35 cellular contexts compared by ENCODE assay signal in the genomic region with DNA sequence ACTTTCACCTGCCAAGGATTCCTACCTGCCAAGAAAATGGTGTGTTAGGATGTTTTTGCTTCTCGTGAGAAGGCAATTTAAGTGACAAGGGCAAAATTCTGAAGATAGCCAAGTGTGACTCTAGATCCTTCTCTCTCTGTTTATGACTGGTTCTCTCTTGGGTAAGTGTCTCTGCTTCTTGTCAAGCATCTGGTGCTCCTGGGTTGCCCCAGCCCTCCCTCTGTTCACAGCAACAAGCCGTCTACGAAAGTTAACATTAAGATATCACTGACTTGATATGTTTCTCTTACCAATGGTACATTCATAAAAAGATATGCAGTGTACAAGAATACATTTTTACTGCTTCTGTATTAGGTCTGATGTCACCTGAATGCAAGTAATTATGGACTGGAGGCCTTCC. TPM values are rescaled to one million over a fixed set of nuclear protein-coding genes. Genes with fewer than 3 reads are reported as not detected.
"Had no signal": no experiment of that assay in that cellular context is flagged by ENCODE, and none has a peak within 500 bp of the region (broad histone marks: within the 10 kb centered on the region; RNA-seq: fewer than 3 reads in every experiment).

No MANE protein-coding gene starts in this region.

- H3K36me3 ChIP-seq: adrenal gland, breast epithelium had no signal

- H3K4me3 Mint-ChIP-seq: activated CD4-positive, alpha-beta memory T cell treated with anti-CD3 and anti-CD28 coated beads for 36 hours; activated CD4-positive, alpha-beta T cell treated with anti-CD3 and anti-CD28 coated beads for 36 hours; activated CD4-positive, alpha-beta T cell treated with anti-CD3 and anti-CD28 coated beads, Interleukin-2, amount 10 ng/mL, durations not matched to agents 24 days and 14 days; activated CD8-positive, alpha-beta memory T cell treated with anti-CD3 and anti-CD28 coated beads, Interleukin-2, amount 10 ng/mL, durations not matched to agents 7 days and 5 days; activated CD8-positive, alpha-beta T cell treated with anti-CD3 and anti-CD28 coated beads, Interleukin-2, amount 10 ng/mL, durations not matched to agents 7 days and 5 days; activated naive CD4-positive, alpha-beta T cell treated with anti-CD3 and anti-CD28 coated beads for 36 hours; activated naive CD4-positive, alpha-beta T cell treated with anti-CD3 and anti-CD28 coated beads, Interleukin-2, amount 50 U/mL, for 24 hours; activated naive CD8-positive, alpha-beta T cell treated with anti-CD3 and anti-CD28 coated beads for 36 hours; activated naive CD8-positive, alpha-beta T cell treated with anti-CD3 and anti-CD28 coated beads, Interleukin-2, amount 50 U/mL, for 24 hours; activated T-helper 1 cell treated with anti-CD3 and anti-CD28 coated beads, Interleukin-12 subunit alpha, Interleukin-12 subunit beta, Interleukin-2, Interleukin-4 antibody, amounts not matched to agents 30 ng/mL and 10 ng/mL and 1 ng/mL, durations not matched to agents 14 hours and 24 hours and 36 hours; brain; central memory CD8-positive, alpha-beta T cell; dendritic cell treated with granulocyte-macrophage colony-stimulating factor and Interleukin-4, amounts not matched to agents 40 ng/mL and 50 ng/mL, for 4 days; endodermal cell; T-helper 17 cell; T-helper 2 cell treated with Interferon-gamma antibody and Interleukin-4, amounts not matched to agents 5 μg/mL and 100 μg/mL, for 36 hours had no signal

- DNase-seq: activated CD4-positive, alpha-beta memory T cell treated with anti-CD3 and anti-CD28 coated beads for 36 hours; activated CD4-positive, alpha-beta T cell treated with anti-CD3 and anti-CD28 coated beads for 36 hours; activated CD4-positive, alpha-beta T cell treated with anti-CD3 and anti-CD28 coated beads, Interleukin-2, amount 10 ng/mL, durations not matched to agents 24 days and 14 days; activated CD4-positive, CD25-positive, alpha-beta regulatory T cell; activated CD4-positive, CD25-positive, alpha-beta regulatory T cell treated with anti-CD3 and anti-CD28 coated beads, Interleukin-2, amount 50 U/mL, for 72 hours; activated CD8-positive, alpha-beta memory T cell treated with anti-CD3 and anti-CD28 coated beads, Interleukin-2, amount 10 ng/mL, durations not matched to agents 7 days and 5 days; activated CD8-positive, alpha-beta memory T cell treated with anti-CD3 and anti-CD28 coated beads, Interleukin-2, amount 50 U/mL, for 4 hours; activated CD8-positive, alpha-beta T cell treated with anti-CD3 and anti-CD28 coated beads, Interleukin-2, amount 10 ng/mL, durations not matched to agents 7 days and 5 days; activated effector memory CD4-positive, alpha-beta T cell treated with anti-CD3 and anti-CD28 coated beads, Interleukin-2, amount 50 U/mL, for 16 hours; activated naive CD4-positive, alpha-beta T cell treated with anti-CD3 and anti-CD28 coated beads for 36 hours; activated naive CD8-positive, alpha-beta T cell treated with anti-CD3 and anti-CD28 coated beads for 36 hours; activated naive CD8-positive, alpha-beta T cell treated with anti-CD3 and anti-CD28 coated beads, Interleukin-2, amount 50 U/mL, for 24 hours; activated T-cell treated with anti-CD3 and anti-CD28 coated beads, Interleukin-2, amount 50 U/mL, for 1 hour; activated T-cell treated with anti-CD3 and anti-CD28 coated beads, Interleukin-2, amount 50 U/mL, for 48 hours; adrenal gland; amygdala; aorta; dorsolateral prefrontal cortex; effector memory CD4-positive, alpha-beta T cell; endodermal cell; foreskin fibroblast; T-helper 1 cell; T-helper 17 cell; T1000 had no signal

- H3K4me3 ChIP-seq: adrenal gland, breast epithelium, coronary artery, dorsolateral prefrontal cortex had no signal

- H3K9me3 Mint-ChIP-seq: activated naive CD4-positive, alpha-beta T cell treated with anti-CD3 and anti-CD28 coated beads, Interleukin-2, amount 50 U/mL, for 24 hours; T-helper 2 cell treated with Interferon-gamma antibody and Interleukin-4, amounts not matched to agents 5 μg/mL and 100 μg/mL, for 36 hours had no signal

- H3K27ac ChIP-seq: adrenal gland, breast epithelium, coronary artery, dorsolateral prefrontal cortex had no signal

- H3K36me3 Mint-ChIP-seq: activated CD4-positive, alpha-beta memory T cell treated with anti-CD3 and anti-CD28 coated beads for 36 hours; activated CD8-positive, alpha-beta memory T cell treated with anti-CD3 and anti-CD28 coated beads, Interleukin-2, amount 10 ng/mL, durations not matched to agents 7 days and 5 days; activated naive CD4-positive, alpha-beta T cell treated with anti-CD3 and anti-CD28 coated beads, Interleukin-2, amount 50 U/mL, for 24 hours; activated naive CD8-positive, alpha-beta T cell treated with anti-CD3 and anti-CD28 coated beads for 36 hours; brain had no signal

- ATAC-seq: activated CD4-positive, alpha-beta T cell treated with anti-CD3 and anti-CD28 coated beads for 36 hours; activated CD8-positive, alpha-beta memory T cell treated with anti-CD3 and anti-CD28 coated beads, Interleukin-2, amount 10 ng/mL, durations not matched to agents 7 days and 5 days; activated CD8-positive, alpha-beta T cell treated with anti-CD3 and anti-CD28 coated beads, Interleukin-2, amount 10 ng/mL, durations not matched to agents 7 days and 5 days; activated naive CD8-positive, alpha-beta T cell treated with anti-CD3 and anti-CD28 coated beads, Interleukin-2, amount 50 U/mL, for 24 hours; esophagus mucosa; T-helper 17 cell had no signal

- H3K27ac Mint-ChIP-seq: activated CD4-positive, alpha-beta memory T cell treated with anti-CD3 and anti-CD28 coated beads for 36 hours; activated CD4-positive, alpha-beta T cell treated with anti-CD3 and anti-CD28 coated beads for 36 hours; activated CD4-positive, alpha-beta T cell treated with anti-CD3 and anti-CD28 coated beads, Interleukin-2, amount 10 ng/mL, durations not matched to agents 24 days and 14 days; activated CD8-positive, alpha-beta memory T cell treated with anti-CD3 and anti-CD28 coated beads, Interleukin-2, amount 10 ng/mL, durations not matched to agents 7 days and 5 days; activated CD8-positive, alpha-beta T cell treated with anti-CD3 and anti-CD28 coated beads, Interleukin-2, amount 10 ng/mL, durations not matched to agents 7 days and 5 days; activated naive CD4-positive, alpha-beta T cell treated with anti-CD3 and anti-CD28 coated beads for 36 hours; activated naive CD4-positive, alpha-beta T cell treated with anti-CD3 and anti-CD28 coated beads, Interleukin-2, amount 50 U/mL, for 24 hours; activated naive CD8-positive, alpha-beta T cell treated with anti-CD3 and anti-CD28 coated beads for 36 hours; activated naive CD8-positive, alpha-beta T cell treated with anti-CD3 and anti-CD28 coated beads, Interleukin-2, amount 50 U/mL, for 24 hours; activated T-helper 1 cell treated with anti-CD3 and anti-CD28 coated beads, Interleukin-12 subunit alpha, Interleukin-12 subunit beta, Interleukin-2, Interleukin-4 antibody, amounts not matched to agents 30 ng/mL and 10 ng/mL and 1 ng/mL, durations not matched to agents 14 hours and 24 hours and 36 hours; activated T-helper 2 cell treated with anti-CD3 and anti-CD28 coated beads, Interferon-gamma antibody, Interleukin-2, Interleukin-4, amounts not matched to agents 10 μg/mL and 5 μg/mL and 100 μg/mL, durations not matched to agents 14 hours and 24 hours and 36 hours; brain; dendritic cell treated with granulocyte-macrophage colony-stimulating factor and Interleukin-4, amounts not matched to agents 40 ng/mL and 50 ng/mL, for 4 days; endodermal cell; T-helper 17 cell; T-helper 2 cell treated with Interferon-gamma antibody and Interleukin-4, amounts not matched to agents 5 μg/mL and 100 μg/mL, for 36 hours had no signal

- H3K4me1 Mint-ChIP-seq: activated CD4-positive, alpha-beta T cell treated with anti-CD3 and anti-CD28 coated beads for 36 hours; activated CD4-positive, alpha-beta T cell treated with anti-CD3 and anti-CD28 coated beads, Interleukin-2, amount 10 ng/mL, durations not matched to agents 24 days and 14 days; activated CD8-positive, alpha-beta memory T cell treated with anti-CD3 and anti-CD28 coated beads, Interleukin-2, amount 10 ng/mL, durations not matched to agents 7 days and 5 days; activated naive CD4-positive, alpha-beta T cell treated with anti-CD3 and anti-CD28 coated beads, Interleukin-2, amount 50 U/mL, for 24 hours; activated naive CD8-positive, alpha-beta T cell treated with anti-CD3 and anti-CD28 coated beads for 36 hours; activated naive CD8-positive, alpha-beta T cell treated with anti-CD3 and anti-CD28 coated beads, Interleukin-2, amount 50 U/mL, for 24 hours; brain; central memory CD8-positive, alpha-beta T cell; T-helper 17 cell had no signal

- H3K4me1 ChIP-seq: breast epithelium had no signal

- H3K27me3 Mint-ChIP-seq: dendritic cell treated with granulocyte-macrophage colony-stimulating factor and Interleukin-4, amounts not matched to agents 40 ng/mL and 50 ng/mL, for 4 days; T-helper 17 cell had no signal

- H3K27me3 ChIP-seq: adrenal gland, breast epithelium had no signal

- H3K9me3 ChIP-seq: adrenal gland had no signal

RNA-seq across cellular contexts. Expression of gene PROX1, which starts 55.4 kb away (rescaled TPM):
- total RNA-seq: activated CD4-positive, alpha-beta T cell treated with anti-CD3 and anti-CD28 coated beads, Interleukin-2, amount 10 ng/mL, durations not matched to agents 24 days and 14 days; activated CD8-positive, alpha-beta memory T cell treated with anti-CD3 and anti-CD28 coated beads for 36 hours; activated CD8-positive, alpha-beta memory T cell treated with anti-CD3 and anti-CD28 coated beads, Interleukin-2, amount 10 ng/mL, durations not matched to agents 7 days and 5 days; activated CD8-positive, alpha-beta T cell treated with anti-CD3 and anti-CD28 coated beads, Interleukin-2, amount 10 ng/mL, durations not matched to agents 7 days and 5 days; activated naive CD8-positive, alpha-beta T cell treated with anti-CD3 and anti-CD28 coated beads for 36 hours; activated T-helper 1 cell treated with anti-CD3 and anti-CD28 coated beads, Interleukin-12 subunit alpha, Interleukin-12 subunit beta, Interleukin-2, Interleukin-4 antibody, amounts not matched to agents 30 ng/mL and 10 ng/mL and 1 ng/mL, durations not matched to agents 14 hours and 24 hours and 36 hours; activated T-helper 2 cell treated with anti-CD3 and anti-CD28 coated beads, Interferon-gamma antibody, Interleukin-2, Interleukin-4, amounts not matched to agents 10 μg/mL and 5 μg/mL and 100 μg/mL, durations not matched to agents 14 hours and 24 hours and 36 hours; T-helper 17 cell had no signal
